16 cellular contexts compared by ENCODE assay signal in genomic region chr4:181756451-181756850, GRCh38.
"Had no signal": no experiment of that assay in that cellular context is flagged by ENCODE, and none has a peak within 500 bp of the region (broad histone marks: within the 10 kb centered on the region; RNA-seq: fewer than 3 reads in every experiment).

No MANE protein-coding gene starts in this region.

- H3K27ac Mint-ChIP-seq: activated naive CD4-positive, alpha-beta T cell treated with anti-CD3 and anti-CD28 coated beads, Interleukin-2, amount 50 U/mL, for 24 hours; activated T-cell treated with anti-CD3 and anti-CD28 coated beads, Interleukin-2, amount 50 U/mL, for 72 hours; effector memory CD8-positive, alpha-beta T cell; naive thymus-derived CD4-positive, alpha-beta T cell had no signal

- H3K9ac ChIP-seq: parathyroid adenoma had no signal

- H3K4me1 Mint-ChIP-seq: activated naive CD4-positive, alpha-beta T cell treated with anti-CD3 and anti-CD28 coated beads, Interleukin-2, amount 50 U/mL, for 24 hours; naive thymus-derived CD4-positive, alpha-beta T cell; stimulated activated naive CD8-positive, alpha-beta T cell treated with anti-CD3 and anti-CD28 coated beads, Interleukin-15, amount 100 ng/mL, for 72 hours had no signal

- H3K4me3 Mint-ChIP-seq: activated naive CD4-positive, alpha-beta T cell treated with anti-CD3 and anti-CD28 coated beads, Interleukin-2, amount 50 U/mL, for 24 hours; activated T-cell treated with anti-CD3 and anti-CD28 coated beads, Interleukin-2, amount 50 U/mL, for 72 hours; effector memory CD8-positive, alpha-beta T cell; naive thymus-derived CD4-positive, alpha-beta T cell; stimulated activated naive CD8-positive, alpha-beta T cell treated with anti-CD3 and anti-CD28 coated beads, Interleukin-15, amount 100 ng/mL, for 72 hours had no signal

- ATAC-seq: activated T-cell treated with anti-CD3 and anti-CD28 coated beads, Interleukin-2, amount 50 U/mL, for 72 hours; effector memory CD8-positive, alpha-beta T cell; naive thymus-derived CD4-positive, alpha-beta T cell; stimulated activated naive CD8-positive, alpha-beta T cell treated with anti-CD3 and anti-CD28 coated beads, Interleukin-15, amount 100 ng/mL, for 72 hours had no signal

- H3K9me3 ChIP-seq: ascending aorta, esophagus squamous epithelium, testis, upper lobe of left lung had no signal

- H2AFZ ChIP-seq: parathyroid adenoma had no signal

- H3K36me3 ChIP-seq: ascending aorta, esophagus squamous epithelium, upper lobe of left lung had no signal

- H3K4me1 ChIP-seq: ascending aorta, parathyroid adenoma, testis, upper lobe of left lung had no signal

- H3K4me3 ChIP-seq: ascending aorta, esophagus squamous epithelium, testis, upper lobe of left lung had no signal

- H3K27me3 Mint-ChIP-seq: activated naive CD4-positive, alpha-beta T cell treated with anti-CD3 and anti-CD28 coated beads, Interleukin-2, amount 50 U/mL, for 24 hours; effector memory CD8-positive, alpha-beta T cell; naive thymus-derived CD4-positive, alpha-beta T cell; stimulated activated naive CD8-positive, alpha-beta T cell treated with anti-CD3 and anti-CD28 coated beads, Interleukin-15, amount 100 ng/mL, for 72 hours had no signal

- DNase-seq: activated CD4-positive, alpha-beta T cell treated with anti-CD3 and anti-CD28 coated beads, Interleukin-2, amount 50 U/mL, for 4 hours; activated effector memory CD4-positive, alpha-beta T cell treated with anti-CD3 and anti-CD28 coated beads, Interleukin-2, amount 50 U/mL, for 16 hours; activated T-cell treated with anti-CD3 and anti-CD28 coated beads, Interleukin-2, amount 50 U/mL, for 72 hours; cerebellar nuclear complex; effector memory CD8-positive, alpha-beta T cell; esophagus squamous epithelium; mesendoderm; naive thymus-derived CD4-positive, alpha-beta T cell; stimulated activated naive CD8-positive, alpha-beta T cell treated with anti-CD3 and anti-CD28 coated beads, Interleukin-15, amount 100 ng/mL, for 72 hours; T-helper 2 cell; testis; upper lobe of left lung had no signal

- H3K79me2 ChIP-seq: parathyroid adenoma had no signal

- H3K27ac ChIP-seq: ascending aorta, esophagus squamous epithelium, parathyroid adenoma, testis, upper lobe of left lung, VCaP had no signal

- H3K36me3 Mint-ChIP-seq: activated naive CD4-positive, alpha-beta T cell treated with anti-CD3 and anti-CD28 coated beads, Interleukin-2, amount 50 U/mL, for 24 hours; naive thymus-derived CD4-positive, alpha-beta T cell had no signal

- H3K27me3 ChIP-seq: ascending aorta, esophagus squamous epithelium, testis, upper lobe of left lung had no signal
